ENCODE assay signal across 1 cellular context in the genomic region with DNA sequence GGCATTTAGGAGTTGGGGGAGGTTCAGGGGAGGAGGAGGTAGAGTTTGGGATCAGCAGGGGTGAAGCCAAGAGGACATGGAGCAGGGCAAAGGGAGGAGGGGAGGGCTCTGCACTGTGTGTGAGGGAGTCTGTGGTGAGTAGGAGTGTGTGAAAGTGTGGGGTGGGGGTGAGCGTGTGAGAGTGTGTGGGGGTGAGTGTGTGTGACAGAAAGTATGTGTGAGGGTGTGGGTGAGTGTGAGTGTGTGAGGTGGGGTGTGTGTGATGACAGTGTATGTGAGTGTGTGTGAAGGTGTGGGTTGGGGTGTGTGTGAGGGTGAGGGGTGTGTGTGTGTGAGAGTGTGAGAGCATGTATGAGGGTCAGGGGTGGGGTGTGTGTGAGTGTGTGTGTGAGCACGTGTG.
TF ChIP-seq lines count a peak whose summit lies in the region.

No MANE protein-coding gene starts in this region.

TF ChIP-seq in HEK293, 187 proteins besides CTCF, POLR2A, EP300 and RAD21 (continued from another document and continues in another):
- TF ChIP-seq, protein P1, sequence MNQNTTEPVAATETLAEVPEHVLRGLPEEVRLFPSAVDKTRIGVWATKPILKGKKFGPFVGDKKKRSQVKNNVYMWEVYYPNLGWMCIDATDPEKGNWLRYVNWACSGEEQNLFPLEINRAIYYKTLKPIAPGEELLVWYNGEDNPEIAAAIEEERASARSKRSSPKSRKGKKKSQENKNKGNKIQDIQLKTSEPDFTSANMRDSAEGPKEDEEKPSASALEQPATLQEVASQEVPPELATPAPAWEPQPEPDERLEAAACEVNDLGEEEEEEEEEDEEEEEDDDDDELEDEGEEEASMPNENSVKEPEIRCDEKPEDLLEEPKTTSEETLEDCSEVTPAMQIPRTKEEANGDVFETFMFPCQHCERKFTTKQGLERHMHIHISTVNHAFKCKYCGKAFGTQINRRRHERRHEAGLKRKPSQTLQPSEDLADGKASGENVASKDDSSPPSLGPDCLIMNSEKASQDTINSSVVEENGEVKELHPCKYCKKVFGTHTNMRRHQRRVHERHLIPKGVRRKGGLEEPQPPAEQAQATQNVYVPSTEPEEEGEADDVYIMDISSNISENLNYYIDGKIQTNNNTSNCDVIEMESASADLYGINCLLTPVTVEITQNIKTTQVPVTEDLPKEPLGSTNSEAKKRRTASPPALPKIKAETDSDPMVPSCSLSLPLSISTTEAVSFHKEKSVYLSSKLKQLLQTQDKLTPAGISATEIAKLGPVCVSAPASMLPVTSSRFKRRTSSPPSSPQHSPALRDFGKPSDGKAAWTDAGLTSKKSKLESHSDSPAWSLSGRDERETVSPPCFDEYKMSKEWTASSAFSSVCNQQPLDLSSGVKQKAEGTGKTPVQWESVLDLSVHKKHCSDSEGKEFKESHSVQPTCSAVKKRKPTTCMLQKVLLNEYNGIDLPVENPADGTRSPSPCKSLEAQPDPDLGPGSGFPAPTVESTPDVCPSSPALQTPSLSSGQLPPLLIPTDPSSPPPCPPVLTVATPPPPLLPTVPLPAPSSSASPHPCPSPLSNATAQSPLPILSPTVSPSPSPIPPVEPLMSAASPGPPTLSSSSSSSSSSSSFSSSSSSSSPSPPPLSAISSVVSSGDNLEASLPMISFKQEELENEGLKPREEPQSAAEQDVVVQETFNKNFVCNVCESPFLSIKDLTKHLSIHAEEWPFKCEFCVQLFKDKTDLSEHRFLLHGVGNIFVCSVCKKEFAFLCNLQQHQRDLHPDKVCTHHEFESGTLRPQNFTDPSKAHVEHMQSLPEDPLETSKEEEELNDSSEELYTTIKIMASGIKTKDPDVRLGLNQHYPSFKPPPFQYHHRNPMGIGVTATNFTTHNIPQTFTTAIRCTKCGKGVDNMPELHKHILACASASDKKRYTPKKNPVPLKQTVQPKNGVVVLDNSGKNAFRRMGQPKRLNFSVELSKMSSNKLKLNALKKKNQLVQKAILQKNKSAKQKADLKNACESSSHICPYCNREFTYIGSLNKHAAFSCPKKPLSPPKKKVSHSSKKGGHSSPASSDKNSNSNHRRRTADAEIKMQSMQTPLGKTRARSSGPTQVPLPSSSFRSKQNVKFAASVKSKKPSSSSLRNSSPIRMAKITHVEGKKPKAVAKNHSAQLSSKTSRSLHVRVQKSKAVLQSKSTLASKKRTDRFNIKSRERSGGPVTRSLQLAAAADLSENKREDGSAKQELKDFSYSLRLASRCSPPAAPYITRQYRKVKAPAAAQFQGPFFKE (tag by site-specific recombination; IDR thresholded peaks at IDR 0.05; ENCODE audit: borderline replicate concordance), result 0 out of 2 replicates have a peak, but pooled peaks have one; percentile 82
- no peak for TF ChIP-seq ZNF23 (tag by site-specific recombination; IDR thresholded peaks at IDR 0.05; ENCODE audit: borderline replicate concordance)
- TF ChIP-seq ZNF707 (tag by site-specific recombination; IDR thresholded peaks at IDR 0.05), result 0 out of 2 replicates have a peak, but pooled peaks have one; percentile 12
- no peak for TF ChIP-seq ZNF292 (tag by site-specific recombination; IDR thresholded peaks at IDR 0.05; ENCODE audit: borderline replicate concordance, low read depth)
- TF ChIP-seq ZFHX2 (tag by site-specific recombination; conservative IDR thresholded peaks at IDR 0.05), result peak; percentile 71
- 0 out of 2 replicates have a peak, but pooled peaks have one; percentile 35 for TF ChIP-seq ZNF776 (tag by site-specific recombination; IDR thresholded peaks at IDR 0.05; ENCODE audit: borderline replicate concordance)
- peak; percentile 61; the same call in 1 of the 2 replicates for TF ChIP-seq ZNF791 (tag by site-specific recombination; IDR thresholded peaks at IDR 0.05)
- no peak for TF ChIP-seq ZNF560 (tag by site-specific recombination; IDR thresholded peaks at IDR 0.05; ENCODE audit: borderline replicate concordance)
- TF ChIP-seq, protein P2, sequence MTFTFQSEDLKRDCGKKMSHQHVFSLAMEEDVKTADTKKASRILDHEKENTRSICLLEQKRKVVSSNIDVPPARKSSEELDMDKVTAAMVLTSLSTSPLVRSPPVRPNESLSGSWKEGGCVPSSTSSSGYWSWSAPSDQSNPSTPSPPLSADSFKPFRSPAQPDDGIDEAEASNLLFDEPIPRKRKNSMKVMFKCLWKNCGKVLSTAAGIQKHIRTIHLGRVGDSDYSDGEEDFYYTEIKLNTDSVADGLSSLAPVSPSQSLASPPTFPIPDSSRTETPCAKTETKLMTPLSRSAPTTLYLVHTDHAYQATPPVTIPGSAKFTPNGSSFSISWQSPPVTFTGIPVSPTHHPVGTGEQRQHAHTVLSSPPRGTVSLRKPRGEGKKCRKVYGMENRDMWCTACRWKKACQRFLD (tag by site-specific recombination; IDR thresholded peaks at IDR 0.05), result no peak
- TF ChIP-seq ZNF175 (tag by site-specific recombination; IDR thresholded peaks at IDR 0.05), result no peak
- TF ChIP-seq ZNF561 (tag by site-specific recombination; IDR thresholded peaks at IDR 0.05; ENCODE audit: borderline replicate concordance), result no peak
- TF ChIP-seq, protein P3, sequence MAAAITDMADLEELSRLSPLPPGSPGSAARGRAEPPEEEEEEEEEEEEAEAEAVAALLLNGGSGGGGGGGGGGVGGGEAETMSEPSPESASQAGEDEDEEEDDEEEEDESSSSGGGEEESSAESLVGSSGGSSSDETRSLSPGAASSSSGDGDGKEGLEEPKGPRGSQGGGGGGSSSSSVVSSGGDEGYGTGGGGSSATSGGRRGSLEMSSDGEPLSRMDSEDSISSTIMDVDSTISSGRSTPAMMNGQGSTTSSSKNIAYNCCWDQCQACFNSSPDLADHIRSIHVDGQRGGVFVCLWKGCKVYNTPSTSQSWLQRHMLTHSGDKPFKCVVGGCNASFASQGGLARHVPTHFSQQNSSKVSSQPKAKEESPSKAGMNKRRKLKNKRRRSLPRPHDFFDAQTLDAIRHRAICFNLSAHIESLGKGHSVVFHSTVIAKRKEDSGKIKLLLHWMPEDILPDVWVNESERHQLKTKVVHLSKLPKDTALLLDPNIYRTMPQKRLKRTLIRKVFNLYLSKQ (tag by site-specific recombination; IDR thresholded peaks at IDR 0.05; ENCODE audit: borderline replicate concordance), result no peak
- no peak for TF ChIP-seq SP3 (tag by site-specific recombination; IDR thresholded peaks at IDR 0.05)
- 0 out of 2 replicates have a peak, but pooled peaks have one; percentile 54 for TF ChIP-seq ZNF514 (tag by site-specific recombination; IDR thresholded peaks at IDR 0.05)
- TF ChIP-seq, protein P4, sequence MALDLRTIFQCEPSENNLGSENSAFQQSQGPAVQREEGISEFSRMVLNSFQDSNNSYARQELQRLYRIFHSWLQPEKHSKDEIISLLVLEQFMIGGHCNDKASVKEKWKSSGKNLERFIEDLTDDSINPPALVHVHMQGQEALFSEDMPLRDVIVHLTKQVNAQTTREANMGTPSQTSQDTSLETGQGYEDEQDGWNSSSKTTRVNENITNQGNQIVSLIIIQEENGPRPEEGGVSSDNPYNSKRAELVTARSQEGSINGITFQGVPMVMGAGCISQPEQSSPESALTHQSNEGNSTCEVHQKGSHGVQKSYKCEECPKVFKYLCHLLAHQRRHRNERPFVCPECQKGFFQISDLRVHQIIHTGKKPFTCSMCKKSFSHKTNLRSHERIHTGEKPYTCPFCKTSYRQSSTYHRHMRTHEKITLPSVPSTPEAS (tag by site-specific recombination; IDR thresholded peaks at IDR 0.05), result no peak
- no peak for TF ChIP-seq IKZF3 (tag by site-specific recombination; IDR thresholded peaks at IDR 0.05)
- no peak for TF ChIP-seq ZNF624 (tag by site-specific recombination; IDR thresholded peaks at IDR 0.05)
- TF ChIP-seq ZSCAN16 (tag by site-specific recombination; IDR thresholded peaks at IDR 0.05), result no peak
- TF ChIP-seq ZNF664 (tag by site-specific recombination; IDR thresholded peaks at IDR 0.05), result no peak
- no peak for TF ChIP-seq ZSCAN30 (tag by site-specific recombination; IDR thresholded peaks at IDR 0.05)
- no peak for TF ChIP-seq ZFP37 (tag by site-specific recombination; IDR thresholded peaks at IDR 0.05)
- TF ChIP-seq SETDB1 (IDR thresholded peaks at IDR 0.05; ENCODE audit: insufficient read length, low read length), result no peak
- no peak for TF ChIP-seq ZNF48 (tag by site-specific recombination; IDR thresholded peaks at IDR 0.05)
- TF ChIP-seq ZNF501 (tag by site-specific recombination; IDR thresholded peaks at IDR 0.05), result no peak
- no peak for TF ChIP-seq ZNF585B (tag by site-specific recombination; IDR thresholded peaks at IDR 0.05)
- TF ChIP-seq ZNF274 (IDR thresholded peaks at IDR 0.05; ENCODE audit: low read length), result no peak
- 0 out of 2 replicates have a peak, but pooled peaks have one; percentile 13 for TF ChIP-seq ZNF274 (tag by site-specific recombination; IDR thresholded peaks at IDR 0.05; ENCODE audit: borderline replicate concordance)
- TF ChIP-seq ZNF302 (tag by site-specific recombination; IDR thresholded peaks at IDR 0.05; ENCODE audit: low read depth), result no peak
- TF ChIP-seq ZNF558 (tag by site-specific recombination; IDR thresholded peaks at IDR 0.05), result no peak
- no peak for TF ChIP-seq ZNF223 (tag by site-specific recombination; IDR thresholded peaks at IDR 0.05)
- TF ChIP-seq ZNF121 (tag by site-specific recombination; IDR thresholded peaks at IDR 0.05), result no peak
- no peak for TF ChIP-seq OSR2 (tag by site-specific recombination; IDR thresholded peaks at IDR 0.05)
- no peak for TF ChIP-seq ZNF426 (tag by site-specific recombination; IDR thresholded peaks at IDR 0.05)
- TF ChIP-seq ZBTB1 (tag by site-specific recombination; IDR thresholded peaks at IDR 0.05), result no peak
- no peak for TF ChIP-seq MEIS1 (CRISPR knock-in tag; IDR thresholded peaks at IDR 0.05; ENCODE audit: borderline replicate concordance)
- no peak for TF ChIP-seq ZNF660 (tag by site-specific recombination; IDR thresholded peaks at IDR 0.05)
- no peak for TF ChIP-seq ZNF600 (tag by site-specific recombination; IDR thresholded peaks at IDR 0.05)
- no peak for TF ChIP-seq ZNF114 (tag by site-specific recombination; IDR thresholded peaks at IDR 0.05)
- TF ChIP-seq ZNF140 (tag by site-specific recombination; IDR thresholded peaks at IDR 0.05), result no peak
- no peak for TF ChIP-seq RBAK (tag by site-specific recombination; IDR thresholded peaks at IDR 0.05)
- TF ChIP-seq ZBTB17 (tag by site-specific recombination; IDR thresholded peaks at IDR 0.05), result no peak
- TF ChIP-seq ZSCAN23 (tag by site-specific recombination; IDR thresholded peaks at IDR 0.05), result no peak
- no peak for TF ChIP-seq SCRT2 (tag by site-specific recombination; IDR thresholded peaks at IDR 0.05)
- TF ChIP-seq BCL11A (tag by site-specific recombination; IDR thresholded peaks at IDR 0.05; ENCODE audit: low read depth), result no peak
- TF ChIP-seq, protein P5, sequence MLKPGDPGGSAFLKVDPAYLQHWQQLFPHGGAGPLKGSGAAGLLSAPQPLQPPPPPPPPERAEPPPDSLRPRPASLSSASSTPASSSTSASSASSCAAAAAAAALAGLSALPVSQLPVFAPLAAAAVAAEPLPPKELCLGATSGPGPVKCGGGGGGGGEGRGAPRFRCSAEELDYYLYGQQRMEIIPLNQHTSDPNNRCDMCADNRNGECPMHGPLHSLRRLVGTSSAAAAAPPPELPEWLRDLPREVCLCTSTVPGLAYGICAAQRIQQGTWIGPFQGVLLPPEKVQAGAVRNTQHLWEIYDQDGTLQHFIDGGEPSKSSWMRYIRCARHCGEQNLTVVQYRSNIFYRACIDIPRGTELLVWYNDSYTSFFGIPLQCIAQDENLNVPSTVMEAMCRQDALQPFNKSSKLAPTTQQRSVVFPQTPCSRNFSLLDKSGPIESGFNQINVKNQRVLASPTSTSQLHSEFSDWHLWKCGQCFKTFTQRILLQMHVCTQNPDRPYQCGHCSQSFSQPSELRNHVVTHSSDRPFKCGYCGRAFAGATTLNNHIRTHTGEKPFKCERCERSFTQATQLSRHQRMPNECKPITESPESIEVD (tag by site-specific recombination; IDR thresholded peaks at IDR 0.05), result no peak
- TF ChIP-seq GLIS1 (tag by site-specific recombination; IDR thresholded peaks at IDR 0.05), result no peak
- TF ChIP-seq, protein P6, sequence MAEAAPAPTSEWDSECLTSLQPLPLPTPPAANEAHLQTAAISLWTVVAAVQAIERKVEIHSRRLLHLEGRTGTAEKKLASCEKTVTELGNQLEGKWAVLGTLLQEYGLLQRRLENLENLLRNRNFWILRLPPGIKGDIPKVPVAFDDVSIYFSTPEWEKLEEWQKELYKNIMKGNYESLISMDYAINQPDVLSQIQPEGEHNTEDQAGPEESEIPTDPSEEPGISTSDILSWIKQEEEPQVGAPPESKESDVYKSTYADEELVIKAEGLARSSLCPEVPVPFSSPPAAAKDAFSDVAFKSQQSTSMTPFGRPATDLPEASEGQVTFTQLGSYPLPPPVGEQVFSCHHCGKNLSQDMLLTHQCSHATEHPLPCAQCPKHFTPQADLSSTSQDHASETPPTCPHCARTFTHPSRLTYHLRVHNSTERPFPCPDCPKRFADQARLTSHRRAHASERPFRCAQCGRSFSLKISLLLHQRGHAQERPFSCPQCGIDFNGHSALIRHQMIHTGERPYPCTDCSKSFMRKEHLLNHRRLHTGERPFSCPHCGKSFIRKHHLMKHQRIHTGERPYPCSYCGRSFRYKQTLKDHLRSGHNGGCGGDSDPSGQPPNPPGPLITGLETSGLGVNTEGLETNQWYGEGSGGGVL (tag by site-specific recombination; IDR thresholded peaks at IDR 0.05), result no peak
- TF ChIP-seq ZXDB (tag by site-specific recombination; IDR thresholded peaks at IDR 0.05), result no peak
- no peak for TF ChIP-seq ZNF221 (tag by site-specific recombination; IDR thresholded peaks at IDR 0.05; ENCODE audit: borderline replicate concordance)
- TF ChIP-seq ZNF174 (tag by site-specific recombination; IDR thresholded peaks at IDR 0.05), result no peak
- no peak for TF ChIP-seq ZNF610 (tag by site-specific recombination; IDR thresholded peaks at IDR 0.05; ENCODE audit: borderline replicate concordance)
- no peak for TF ChIP-seq ZNF394 (tag by site-specific recombination; IDR thresholded peaks at IDR 0.05; ENCODE audit: borderline replicate concordance)
- peak; percentile 36; the same call in 1 of the 2 replicates for TF ChIP-seq ZNF670 (tag by site-specific recombination; IDR thresholded peaks at IDR 0.05; ENCODE audit: low read depth)
- peak; percentile 61 for TF ChIP-seq ZNF157 (tag by site-specific recombination; IDR thresholded peaks at IDR 0.05)
